1 cellular context compared by ENCODE assay signal in genomic region chr20:47501483-47502270, GRCh38.
TF ChIP-seq lines count a peak whose summit lies in the region.

TSS of gene NCOA3 (plus strand) at chr20:47501887. CDS start at chr20:47622248, 120,361 bp downstream.

TF ChIP-seq in HepG2, 621 proteins besides CTCF, POLR2A, EP300 and RAD21 (continued from another document and continues in another):
- TF ChIP-seq CEBPZ (IDR thresholded peaks at IDR 0.05; ENCODE audit: low read length) = no peak
- TF ChIP-seq KAT8 (CRISPR knock-in tag; IDR thresholded peaks at IDR 0.05) = peak; percentile 95
- no peak for TF ChIP-seq CENPBD1 (CRISPR knock-in tag; IDR thresholded peaks at IDR 0.05; ENCODE audit: borderline replicate concordance, low read depth)
- TF ChIP-seq ADNP (CRISPR knock-in tag; IDR thresholded peaks at IDR 0.05) = peak; percentile 61
- TF ChIP-seq GLI4 (CRISPR knock-in tag; IDR thresholded peaks at IDR 0.05; ENCODE audit: borderline replicate concordance) = no peak
- peak; percentile 73 for TF ChIP-seq TBL1XR1 (IDR thresholded peaks at IDR 0.05; ENCODE audit: borderline replicate concordance, low read length, partially characterized antibody)
- TF ChIP-seq ZNF878 (CRISPR knock-in tag; IDR thresholded peaks at IDR 0.05) = peak; percentile 85; the same call in 1 of the 2 replicates
- peak; percentile 100 for TF ChIP-seq ZNF512B (CRISPR knock-in tag; IDR thresholded peaks at IDR 0.05; ENCODE audit: borderline replicate concordance)
- TF ChIP-seq ZNF496 (CRISPR knock-in tag; IDR thresholded peaks at IDR 0.05; ENCODE audit: insufficient replicate concordance) = no peak
- TF ChIP-seq ZNF382 (CRISPR knock-in tag; IDR thresholded peaks at IDR 0.05; ENCODE audit: borderline replicate concordance) = no peak
- TF ChIP-seq ZNF704 (CRISPR knock-in tag; IDR thresholded peaks at IDR 0.05; ENCODE audit: borderline replicate concordance) = peak; percentile 96
- TF ChIP-seq MTA1 (CRISPR knock-in tag; IDR thresholded peaks at IDR 0.05; ENCODE audit: borderline replicate concordance) = peak; percentile 96
- peak; percentile 96 for TF ChIP-seq ZNF839 (CRISPR knock-in tag; IDR thresholded peaks at IDR 0.05; ENCODE audit: borderline replicate concordance)
- peak; percentile 97 for TF ChIP-seq CBX5 (CRISPR knock-in tag; IDR thresholded peaks at IDR 0.05; ENCODE audit: borderline replicate concordance)
- peak; percentile 98 for TF ChIP-seq ZMYM4 (CRISPR knock-in tag; IDR thresholded peaks at IDR 0.05)
- TF ChIP-seq POLR2AphosphoS5 (IDR thresholded peaks at IDR 0.05; ENCODE audit: low read depth, low read length) = peak; percentile 99
- no peak; the same call in 1 of the 2 replicates for TF ChIP-seq TOPORS (CRISPR knock-in tag; IDR thresholded peaks at IDR 0.05)
- peak; percentile 92 for TF ChIP-seq ZNF503 (CRISPR knock-in tag; IDR thresholded peaks at IDR 0.05)
- TF ChIP-seq, protein P1, sequence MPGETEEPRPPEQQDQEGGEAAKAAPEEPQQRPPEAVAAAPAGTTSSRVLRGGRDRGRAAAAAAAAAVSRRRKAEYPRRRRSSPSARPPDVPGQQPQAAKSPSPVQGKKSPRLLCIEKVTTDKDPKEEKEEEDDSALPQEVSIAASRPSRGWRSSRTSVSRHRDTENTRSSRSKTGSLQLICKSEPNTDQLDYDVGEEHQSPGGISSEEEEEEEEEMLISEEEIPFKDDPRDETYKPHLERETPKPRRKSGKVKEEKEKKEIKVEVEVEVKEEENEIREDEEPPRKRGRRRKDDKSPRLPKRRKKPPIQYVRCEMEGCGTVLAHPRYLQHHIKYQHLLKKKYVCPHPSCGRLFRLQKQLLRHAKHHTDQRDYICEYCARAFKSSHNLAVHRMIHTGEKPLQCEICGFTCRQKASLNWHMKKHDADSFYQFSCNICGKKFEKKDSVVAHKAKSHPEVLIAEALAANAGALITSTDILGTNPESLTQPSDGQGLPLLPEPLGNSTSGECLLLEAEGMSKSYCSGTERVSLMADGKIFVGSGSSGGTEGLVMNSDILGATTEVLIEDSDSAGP (CRISPR knock-in tag; IDR thresholded peaks at IDR 0.05; ENCODE audit: borderline replicate concordance) = peak; percentile 98
- peak; percentile 94 for TF ChIP-seq ZNF20 (CRISPR knock-in tag; IDR thresholded peaks at IDR 0.05)
- TF ChIP-seq ZBTB38 (CRISPR knock-in tag; IDR thresholded peaks at IDR 0.05) = peak; percentile 97
- peak; percentile 91; the same call in 1 of the 2 replicates for TF ChIP-seq ZNF337 (CRISPR knock-in tag; IDR thresholded peaks at IDR 0.05; ENCODE audit: borderline replicate concordance, low read depth)
- no peak for TF ChIP-seq FUBP1 (CRISPR knock-in tag; IDR thresholded peaks at IDR 0.05; ENCODE audit: borderline replicate concordance)
- no peak for TF ChIP-seq NFE2L1 (CRISPR knock-in tag; IDR thresholded peaks at IDR 0.05; ENCODE audit: borderline replicate concordance)
- peak; percentile 99 for TF ChIP-seq SAP130 (CRISPR knock-in tag; IDR thresholded peaks at IDR 0.05; ENCODE audit: low read depth)
- TF ChIP-seq, protein P2, sequence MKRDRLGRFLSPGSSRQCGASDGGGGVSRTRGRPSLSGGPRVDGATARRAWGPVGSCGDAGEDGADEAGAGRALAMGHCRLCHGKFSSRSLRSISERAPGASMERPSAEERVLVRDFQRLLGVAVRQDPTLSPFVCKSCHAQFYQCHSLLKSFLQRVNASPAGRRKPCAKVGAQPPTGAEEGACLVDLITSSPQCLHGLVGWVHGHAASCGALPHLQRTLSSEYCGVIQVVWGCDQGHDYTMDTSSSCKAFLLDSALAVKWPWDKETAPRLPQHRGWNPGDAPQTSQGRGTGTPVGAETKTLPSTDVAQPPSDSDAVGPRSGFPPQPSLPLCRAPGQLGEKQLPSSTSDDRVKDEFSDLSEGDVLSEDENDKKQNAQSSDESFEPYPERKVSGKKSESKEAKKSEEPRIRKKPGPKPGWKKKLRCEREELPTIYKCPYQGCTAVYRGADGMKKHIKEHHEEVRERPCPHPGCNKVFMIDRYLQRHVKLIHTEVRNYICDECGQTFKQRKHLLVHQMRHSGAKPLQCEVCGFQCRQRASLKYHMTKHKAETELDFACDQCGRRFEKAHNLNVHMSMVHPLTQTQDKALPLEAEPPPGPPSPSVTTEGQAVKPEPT (CRISPR knock-in tag; IDR thresholded peaks at IDR 0.05; ENCODE audit: low read depth) = no peak; the same call in 1 of the 2 replicates
- no peak for TF ChIP-seq ZNF562 (CRISPR knock-in tag; IDR thresholded peaks at IDR 0.05; ENCODE audit: borderline replicate concordance)
- TF ChIP-seq ATF5 (CRISPR knock-in tag; IDR thresholded peaks at IDR 0.05; ENCODE audit: low read depth) = no peak
- TF ChIP-seq, protein P3, sequence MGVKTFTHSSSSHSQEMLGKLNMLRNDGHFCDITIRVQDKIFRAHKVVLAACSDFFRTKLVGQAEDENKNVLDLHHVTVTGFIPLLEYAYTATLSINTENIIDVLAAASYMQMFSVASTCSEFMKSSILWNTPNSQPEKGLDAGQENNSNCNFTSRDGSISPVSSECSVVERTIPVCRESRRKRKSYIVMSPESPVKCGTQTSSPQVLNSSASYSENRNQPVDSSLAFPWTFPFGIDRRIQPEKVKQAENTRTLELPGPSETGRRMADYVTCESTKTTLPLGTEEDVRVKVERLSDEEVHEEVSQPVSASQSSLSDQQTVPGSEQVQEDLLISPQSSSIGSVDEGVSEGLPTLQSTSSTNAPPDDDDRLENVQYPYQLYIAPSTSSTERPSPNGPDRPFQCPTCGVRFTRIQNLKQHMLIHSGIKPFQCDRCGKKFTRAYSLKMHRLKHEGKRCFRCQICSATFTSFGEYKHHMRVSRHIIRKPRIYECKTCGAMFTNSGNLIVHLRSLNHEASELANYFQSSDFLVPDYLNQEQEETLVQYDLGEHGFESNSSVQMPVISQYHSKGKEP (CRISPR knock-in tag; IDR thresholded peaks at IDR 0.05) = peak; percentile 25; the same call in 1 of the 2 replicates
- peak; percentile 94; the same call in 1 of the 2 replicates for TF ChIP-seq BRCA1 (CRISPR knock-in tag; IDR thresholded peaks at IDR 0.05)
- TF ChIP-seq JUND (CRISPR knock-in tag; IDR thresholded peaks at IDR 0.05) = peak; percentile 86; the same call in 1 of the 2 replicates
- TF ChIP-seq SAFB2 (CRISPR knock-in tag; IDR thresholded peaks at IDR 0.05; ENCODE audit: borderline replicate concordance, low read depth) = peak; percentile 99
- TF ChIP-seq ZNF331 (CRISPR knock-in tag; IDR thresholded peaks at IDR 0.05) = peak; percentile 96
- TF ChIP-seq CREB3 (CRISPR knock-in tag; IDR thresholded peaks at IDR 0.05) = 0 out of 2 replicates have a peak, but pooled peaks have one; percentile 51
- TF ChIP-seq ZZZ3 (CRISPR knock-in tag; IDR thresholded peaks at IDR 0.05; ENCODE audit: borderline replicate concordance) = no peak
- peak; percentile 99 for TF ChIP-seq ZNF547 (CRISPR knock-in tag; IDR thresholded peaks at IDR 0.05)
- TF ChIP-seq YY1 (IDR thresholded peaks at IDR 0.05; ENCODE audit: insufficient read depth, insufficient replicate concordance, low read depth, low read length) = peak; percentile 96
- peak; percentile 74 for TF ChIP-seq ARNTL (CRISPR knock-in tag; IDR thresholded peaks at IDR 0.05)
- TF ChIP-seq ZNF576 (CRISPR knock-in tag; IDR thresholded peaks at IDR 0.05) = peak; percentile 92; the same call in 1 of the 2 replicates
- TF ChIP-seq ATM (IDR thresholded peaks at IDR 0.05; ENCODE audit: borderline replicate concordance) = no peak
- no peak for TF ChIP-seq NR3C1 (CRISPR knock-in tag; IDR thresholded peaks at IDR 0.05)
- TF ChIP-seq FOXM1 (CRISPR knock-in tag; IDR thresholded peaks at IDR 0.05) = no peak
